17 cellular contexts compared by ENCODE assay signal in genomic region chr3:45640724-45641361, GRCh38. TPM values are rescaled to one million over a fixed set of nuclear protein-coding genes. Genes with fewer than 3 reads are reported as not detected.
DNase-seq lines count a peak whose midpoint lies in the region; ATAC-seq, FAIRE-seq and TF ChIP-seq lines count a peak whose summit lies in the region.
"Had no signal": no experiment of that assay in that cellular context is flagged by ENCODE, and none has a peak within 500 bp of the region (broad histone marks: within the 10 kb centered on the region; RNA-seq: fewer than 3 reads in every experiment).

No MANE protein-coding gene starts in this region.

- CTCF ChIA-PET in HepG2 (lab: Yijun Ruan, JAX; ENCODE audit: low intra/inter-chr PET ratio, low total read pairs), result no interaction called here

- no peak for TF ChIP-seq CTCF in astrocyte (IDR thresholded peaks at IDR 0.05; ENCODE audit: insufficient read depth, low read depth, low read length)
- no peak for TF ChIP-seq CTCF in HepG2 (CRISPR knock-in tag; IDR thresholded peaks at IDR 0.05)
- no peak for TF ChIP-seq CTCF in transverse colon (IDR thresholded peaks at IDR 0.05)

- H3K4me2 ChIP-seq in astrocyte (ENCODE audit: low read length) (no peak overlapping the region), HepG2 (ENCODE audit: low read depth, low read length) (no peak overlapping the region)

- no peak for ATAC-seq in activated T-cell treated with anti-CD3 and anti-CD28 coated beads, Interleukin-2, amount 50 U/mL, for 72 hours (replicated peaks in 1 of 2)
- ATAC-seq in HepG2 (no peak), HG03139 (IDR thresholded peaks at IDR 0.05; ENCODE audit: unreplicated experiment) (no peak), HG03378 (IDR thresholded peaks at IDR 0.05; ENCODE audit: unreplicated experiment) (no peak)
- ATAC-seq: naive thymus-derived CD8-positive, alpha-beta T cell had no signal

- H3K27ac Mint-ChIP-seq in activated T-cell treated with anti-CD3 and anti-CD28 coated beads, Interleukin-2, amount 50 U/mL, for 72 hours, result peak overlapping the region; percentile 89
- no peak overlapping the region for H3K27ac Mint-ChIP-seq in activated T-cell treated with anti-CD3 and anti-CD28 coated beads, Interleukin-2, amount 50 U/mL, for 24 hours
- peak overlapping the region; percentile 8 for H3K27ac Mint-ChIP-seq in astrocyte (ENCODE audit: unreplicated experiment)

- H4K20me1 ChIP-seq in astrocyte (ENCODE audit: insufficient read depth, low read length) (peaks cover 5% of the 10 kb centered on the region), HepG2 (ENCODE audit: insufficient read depth, low read length) (no peaks in the 10 kb centered on the region)

- POLR2A ChIA-PET in HepG2 (lab: Yijun Ruan, JAX), result no interaction called here

- TF ChIP-seq EP300 in HepG2 (IDR thresholded peaks at IDR 0.05; ENCODE audit: low read depth in 2 of 2, low read length in 2 of 2), result no peak
- TF ChIP-seq EP300 in HepG2 (CRISPR knock-in tag; IDR thresholded peaks at IDR 0.05; ENCODE audit: borderline replicate concordance), result no peak
- no peak for TF ChIP-seq EP300 in transverse colon (IDR thresholded peaks at IDR 0.05; ENCODE audit: low read depth)

- H3K27me3 ChIP-seq in astrocyte (ENCODE audit: insufficient read depth, low read length), result no peaks in the 10 kb centered on the region
- no peaks in the 10 kb centered on the region for H3K27me3 ChIP-seq in HepG2 (ENCODE audit: control insufficient read depth in 1 of 2, insufficient read depth in 2 of 2, low read length in 2 of 2)
- no peaks in the 10 kb centered on the region for H3K27me3 ChIP-seq in transverse colon
- H3K27me3 ChIP-seq in effector memory CD4-positive, alpha-beta T cell (replicated peaks; ENCODE audit: control insufficient read depth, insufficient read depth, low read length, poor library complexity, severe bottlenecking), result no peaks in the 10 kb centered on the region
- H3K27me3 ChIP-seq: vagina had no signal

- no peaks in the 10 kb centered on the region for H3K27me3 Mint-ChIP-seq in activated T-cell treated with anti-CD3 and anti-CD28 coated beads, Interleukin-2, amount 50 U/mL, for 72 hours (ENCODE audit: low read depth)
- no peaks in the 10 kb centered on the region for H3K27me3 Mint-ChIP-seq in activated T-cell treated with anti-CD3 and anti-CD28 coated beads, Interleukin-2, amount 50 U/mL, for 24 hours
- no peaks in the 10 kb centered on the region for H3K27me3 Mint-ChIP-seq in astrocyte (ENCODE audit: low read depth, unreplicated experiment)
- H3K27me3 Mint-ChIP-seq: naive thymus-derived CD8-positive, alpha-beta T cell had no signal

- no peaks in the 10 kb centered on the region for H3K9me3 ChIP-seq in astrocyte (ENCODE audit: insufficient read depth, low read depth, low read length)
- H3K9me3 ChIP-seq in HepG2 (ENCODE audit: low read length), result no peaks in the 10 kb centered on the region
- H3K9me3 ChIP-seq in transverse colon, result no peaks in the 10 kb centered on the region
- H3K9me3 ChIP-seq in effector memory CD4-positive, alpha-beta T cell (ENCODE audit: control insufficient read depth, low read length), result no peaks in the 10 kb centered on the region
- H3K9me3 ChIP-seq: vagina had no signal

- H3K9ac ChIP-seq in astrocyte (ENCODE audit: low read length) (no peak overlapping the region), HepG2 (ENCODE audit: insufficient read depth, low read depth, low read length) (no peak overlapping the region)

- FAIRE-seq in astrocyte (lab: Jason Lieb, UNC) (no peak), HepG2 (lab: Jason Lieb, UNC) (no peak)
- FAIRE-seq: G401.6, GM18507 had no signal

- H3K36me3 Mint-ChIP-seq in activated T-cell treated with anti-CD3 and anti-CD28 coated beads, Interleukin-2, amount 50 U/mL, for 72 hours (ENCODE audit: insufficient read depth in 2 of 2), result peaks cover 0 to 3% of the 10 kb centered on the region in 2 donors
- peaks cover 50% of the 10 kb centered on the region for H3K36me3 Mint-ChIP-seq in activated T-cell treated with anti-CD3 and anti-CD28 coated beads, Interleukin-2, amount 50 U/mL, for 24 hours (ENCODE audit: low read depth)
- peaks cover 15% of the 10 kb centered on the region for H3K36me3 Mint-ChIP-seq in astrocyte (ENCODE audit: low read depth, unreplicated experiment)

- no peak overlapping the region for H3K4me3 ChIP-seq in astrocyte (ENCODE audit: insufficient read depth, low read depth, low read length)
- H3K4me3 ChIP-seq in HepG2 (replicated peaks in 1 of 3; ENCODE audit: insufficient read depth in 1 of 3, low read depth in 2 of 3, low read length in 3 of 3), result no peak overlapping the region
- no peak overlapping the region for H3K4me3 ChIP-seq in transverse colon
- no peak overlapping the region for H3K4me3 ChIP-seq in effector memory CD4-positive, alpha-beta T cell (ENCODE audit: insufficient read depth, low read depth, low read length, poor library complexity, severe bottlenecking)
- H3K4me3 ChIP-seq: vagina had no signal

- intact Hi-C loops in HepG2 (cut with micrococcal nuclease; ENCODE audit: unreplicated experiment) (loop anchor here (1.0 kb wide), 1 partner anchor 46 kb away; no protein-coding TSS in a partner anchor), transverse colon (cut with DNase I; ENCODE audit: low total_unique reads) (no loop called here)

- H3K4me3 Mint-ChIP-seq in activated T-cell treated with anti-CD3 and anti-CD28 coated beads, Interleukin-2, amount 50 U/mL, for 72 hours, result no peak overlapping the region
- no peak overlapping the region for H3K4me3 Mint-ChIP-seq in activated T-cell treated with anti-CD3 and anti-CD28 coated beads, Interleukin-2, amount 50 U/mL, for 24 hours
- no peak overlapping the region for H3K4me3 Mint-ChIP-seq in astrocyte (ENCODE audit: unreplicated experiment)
- H3K4me3 Mint-ChIP-seq: naive thymus-derived CD8-positive, alpha-beta T cell had no signal

- DNase-seq in activated T-cell treated with anti-CD3 and anti-CD28 coated beads, Interleukin-2, amount 50 U/mL, for 72 hours, result no peak
- DNase-seq in activated T-cell treated with anti-CD3 and anti-CD28 coated beads, Interleukin-2, amount 50 U/mL, for 24 hours, result no peak
- DNase-seq in astrocyte (ENCODE audit: low read depth), result no peak
- DNase-seq in HepG2 (ENCODE audit: low spot score), result no peak
- DNase-seq in transverse colon, result no peak
- no peak for DNase-seq in effector memory CD4-positive, alpha-beta T cell
- DNase-seq: activated CD4-positive, alpha-beta T cell treated with anti-CD3 and anti-CD28 coated beads, Interleukin-2, amount 50 U/mL, for 1 hour; activated naive CD4-positive, alpha-beta T cell; central memory CD4-positive, alpha-beta T cell; MM.1S; naive thymus-derived CD8-positive, alpha-beta T cell; NCI-H2227 treated with DMSO at 0.1 percent for 48 hours had no signal

- TF ChIP-seq POLR2A in HepG2 (IDR thresholded peaks at IDR 0.05; ENCODE audit: insufficient read depth in 1 of 2, low read depth in 2 of 2, low read length in 2 of 2) (no peak), transverse colon (IDR thresholded peaks at IDR 0.05) (no peak)

- H3K79me2 ChIP-seq in astrocyte (ENCODE audit: insufficient read depth, low read length) (peaks cover 48% of the 10 kb centered on the region), HepG2 (ENCODE audit: insufficient read depth, low read length) (peaks cover 26% of the 10 kb centered on the region)

- no peak for TF ChIP-seq RAD21 in HepG2 (CRISPR knock-in tag; IDR thresholded peaks at IDR 0.05)

- H3K4me1 ChIP-seq in astrocyte (ENCODE audit: insufficient read depth, low read length) (peaks cover 44% of the 10 kb centered on the region), HepG2 (ENCODE audit: insufficient read depth, low read length) (peaks cover 93% of the 10 kb centered on the region), transverse colon (peaks cover 2 to 57% (median 40%) of the 10 kb centered on the region in 4 donors)
- no peaks in the 10 kb centered on the region for H3K4me1 ChIP-seq in effector memory CD4-positive, alpha-beta T cell (ENCODE audit: control insufficient read depth, insufficient read depth, low read length, poor library complexity, severe bottlenecking)

- H3K36me3 ChIP-seq in astrocyte (ENCODE audit: insufficient read depth, low read length) (peaks cover 4% of the 10 kb centered on the region), HepG2 (replicated peaks in 1 of 2; ENCODE audit: control insufficient read depth in 1 of 2, insufficient read depth in 2 of 2, low read length in 2 of 2) (peaks cover 4 to 16% of the 10 kb centered on the region in 2 experiments; a peak in 3 of 5 replicates), transverse colon (no peaks in the 10 kb centered on the region)
- no peaks in the 10 kb centered on the region for H3K36me3 ChIP-seq in effector memory CD4-positive, alpha-beta T cell (ENCODE audit: control insufficient read depth, insufficient read depth, low read length)
- H3K36me3 ChIP-seq: vagina had no signal

- peaks cover 15% of the 10 kb centered on the region for H3K4me1 Mint-ChIP-seq in activated T-cell treated with anti-CD3 and anti-CD28 coated beads, Interleukin-2, amount 50 U/mL, for 72 hours (ENCODE audit: low read depth)
- H3K4me1 Mint-ChIP-seq in activated T-cell treated with anti-CD3 and anti-CD28 coated beads, Interleukin-2, amount 50 U/mL, for 24 hours (ENCODE audit: low read depth), result peaks cover 12% of the 10 kb centered on the region
- H3K4me1 Mint-ChIP-seq in astrocyte (ENCODE audit: low read depth, unreplicated experiment), result peaks cover 54% of the 10 kb centered on the region

- H3K27ac ChIP-seq in astrocyte (ENCODE audit: low read depth, low read length) (no peak overlapping the region), HepG2 (ENCODE audit: extremely low read length, insufficient read depth, low read length) (peak overlapping the region; percentile 34), transverse colon (peak overlapping the region; percentile 42 to 59 (median 50))
- no peak overlapping the region for H3K27ac ChIP-seq in effector memory CD4-positive, alpha-beta T cell (ENCODE audit: insufficient read depth, low read length, poor library complexity, severe bottlenecking)
- H3K27ac ChIP-seq: vagina had no signal

- no TSS peak for BruUV-seq in HepG2 (replicated peaks; lab: Mats Ljungman, UMichigan)

- H2AFZ ChIP-seq in astrocyte (ENCODE audit: low read depth, low read length) (no peak overlapping the region), HepG2 (ENCODE audit: low read length) (no peak overlapping the region)

- WGBS in HepG2 (ENCODE audit: low lambda C conversion rate), result 80% methylated on average over 2 of the region's 4 CpGs
- WGBS in transverse colon (ENCODE audit: low coverage in 1 of 2), 2 donors, result 61 to 83% methylated on average over 1 to 4 of the region's 4 CpGs

- no peaks in the 10 kb centered on the region for H3K9me3 Mint-ChIP-seq in activated T-cell treated with anti-CD3 and anti-CD28 coated beads, Interleukin-2, amount 50 U/mL, for 72 hours
- no peaks in the 10 kb centered on the region for H3K9me3 Mint-ChIP-seq in activated T-cell treated with anti-CD3 and anti-CD28 coated beads, Interleukin-2, amount 50 U/mL, for 24 hours
- peaks cover 2% of the 10 kb centered on the region for H3K9me3 Mint-ChIP-seq in astrocyte (ENCODE audit: unreplicated experiment)
- H3K9me3 Mint-ChIP-seq: naive thymus-derived CD8-positive, alpha-beta T cell had no signal

- in situ Hi-C loops in HepG2 (cut with HindIII; ENCODE audit: extremely low pct_ligation_motif_present, low pct_unique_long_range_greater_than_20kb), result no loop called here
- in situ Hi-C loops in transverse colon (cut with MboI; ENCODE audit: low pct_ligation_motif_present in 1 of 4, low pct_unique_long_range_greater_than_20kb in 1 of 4, low sequenced_read_pairs in 3 of 4), result no loop called here

RNA-seq across cellular contexts. Expression of gene LIMD1, which starts 46.3 kb away (rescaled TPM):
- 10 to 100 TPM; 32.3 to 33.7 TPM for total RNA-seq in activated T-cell treated with anti-CD3 and anti-CD28 coated beads, Interleukin-2, amount 50 U/mL, for 72 hours
- total RNA-seq in astrocyte (27.2 and 28.4 TPM in 2 replicates), HepG2 (2016; rRNA removed; fragmentation: Illumina TruSeq; extraction: Trizol) (11.1 and 13.0 TPM in 2 replicates), transverse colon (10 to 100 TPM; 28.3 to 84.9 (median 36.0) TPM)
- total RNA-seq in HepG2 (2016; cell fraction: cytosol; rRNA removed; fragmentation: Illumina TruSeq; extraction: Trizol; ENCODE audit: low read depth), result 1.4 and 1.5 TPM in 2 replicates
- total RNA-seq in HepG2 (2016; cell fraction: insoluble cytoplasmic fraction; rRNA removed; fragmentation: Illumina TruSeq; extraction: Trizol), result 9.8 and 12.1 TPM in 2 replicates
- 5.3 and 6.4 TPM in 2 replicates for total RNA-seq in HepG2 (2016; cell fraction: membrane; rRNA removed; fragmentation: Illumina TruSeq; extraction: Trizol)
- 11.9 and 15.6 TPM in 2 replicates for total RNA-seq in HepG2 (2016; cell fraction: nucleus; rRNA removed; fragmentation: Illumina TruSeq; extraction: Trizol)
- polyA plus RNA-seq in HepG2 (2011; rRNA removed), result 16.4 and 18.7 TPM in 2 replicates
- 7.1 and 7.2 TPM in 2 replicates for polyA plus RNA-seq in HepG2 (2011; cell fraction: cytosol; rRNA removed)
- polyA plus RNA-seq in HepG2 (2011; cell fraction: nucleus; rRNA removed), result 42.2 and 53.6 TPM in 2 replicates
- polyA plus RNA-seq in HepG2 (2012), result 4.4 and 6.9 TPM in 2 replicates
- polyA plus RNA-seq in HepG2 (2016; cell fraction: cytosol; fragmentation: Illumina TruSeq; extraction: Trizol; ENCODE audit: low read depth), result 0.43 and 0.62 TPM in 2 replicates
- polyA plus RNA-seq in HepG2 (2016; cell fraction: insoluble cytoplasmic fraction; fragmentation: Illumina TruSeq; extraction: Trizol; ENCODE audit: low read depth), result 5.8 and 6.2 TPM in 2 replicates
- 1.7 TPM in 2 replicates for polyA plus RNA-seq in HepG2 (2016; cell fraction: membrane; fragmentation: Illumina TruSeq; extraction: Trizol; ENCODE audit: low read depth)
- 17.4 and 18.9 TPM in 2 replicates for polyA plus RNA-seq in HepG2 (2016; cell fraction: nucleus; fragmentation: Illumina TruSeq; extraction: Trizol; ENCODE audit: insufficient read depth, low read depth)
- 55.2 and 75.7 TPM in 2 replicates for polyA minus RNA-seq in HepG2 (2011; rRNA and poly(A)+ RNA removed; ENCODE audit: low replicate concordance)
- polyA minus RNA-seq in HepG2 (2011; cell fraction: cytosol; rRNA and poly(A)+ RNA removed), result 11.3 and 16.1 TPM in 2 replicates
- polyA minus RNA-seq in HepG2 (2011; cell fraction: nucleus; rRNA and poly(A)+ RNA removed), result 27.0 and 32.6 TPM in 2 replicates

RNA-seq across cellular contexts. Expression of gene SACM1L, which starts 48.4 kb away (rescaled TPM):
- total RNA-seq in activated T-cell treated with anti-CD3 and anti-CD28 coated beads, Interleukin-2, amount 50 U/mL, for 72 hours, result 10 to 100 TPM; 77.1 to 78.4 TPM
- total RNA-seq in astrocyte, result 39.4 and 41.2 TPM in 2 replicates
- 27.8 and 37.4 TPM in 2 replicates for total RNA-seq in HepG2 (2016; rRNA removed; fragmentation: Illumina TruSeq; extraction: Trizol)
- 4.8 and 5.9 TPM in 2 replicates for total RNA-seq in HepG2 (2016; cell fraction: cytosol; rRNA removed; fragmentation: Illumina TruSeq; extraction: Trizol; ENCODE audit: low read depth)
- 27.1 and 39.1 TPM in 2 replicates for total RNA-seq in HepG2 (2016; cell fraction: insoluble cytoplasmic fraction; rRNA removed; fragmentation: Illumina TruSeq; extraction: Trizol)
- total RNA-seq in HepG2 (2016; cell fraction: membrane; rRNA removed; fragmentation: Illumina TruSeq; extraction: Trizol), result 9.6 and 11.6 TPM in 2 replicates
- 42.5 and 44.3 TPM in 2 replicates for total RNA-seq in HepG2 (2016; cell fraction: nucleus; rRNA removed; fragmentation: Illumina TruSeq; extraction: Trizol)
- 12.0 and 15.1 TPM in 2 replicates for polyA plus RNA-seq in HepG2 (2011; rRNA removed)
- 3.8 and 6.6 TPM in 2 replicates for polyA plus RNA-seq in HepG2 (2011; cell fraction: cytosol; rRNA removed)
- 12.4 and 14.3 TPM in 2 replicates for polyA plus RNA-seq in HepG2 (2011; cell fraction: nucleus; rRNA removed)
- 16.5 and 20.6 TPM in 2 replicates for polyA plus RNA-seq in HepG2 (2012)
- polyA plus RNA-seq in HepG2 (2016; cell fraction: cytosol; fragmentation: Illumina TruSeq; extraction: Trizol; ENCODE audit: low read depth), result 1.5 and 1.7 TPM in 2 replicates
- polyA plus RNA-seq in HepG2 (2016; cell fraction: insoluble cytoplasmic fraction; fragmentation: Illumina TruSeq; extraction: Trizol; ENCODE audit: low read depth), result 32.9 and 37.8 TPM in 2 replicates
- 4.5 and 5.1 TPM in 2 replicates for polyA plus RNA-seq in HepG2 (2016; cell fraction: membrane; fragmentation: Illumina TruSeq; extraction: Trizol; ENCODE audit: low read depth)
- 52.6 and 65.8 TPM in 2 replicates for polyA plus RNA-seq in HepG2 (2016; cell fraction: nucleus; fragmentation: Illumina TruSeq; extraction: Trizol; ENCODE audit: insufficient read depth, low read depth)
- 11.2 and 34.4 TPM in 2 replicates for polyA minus RNA-seq in HepG2 (2011; rRNA and poly(A)+ RNA removed; ENCODE audit: low replicate concordance)
- polyA minus RNA-seq in HepG2 (2011; cell fraction: cytosol; rRNA and poly(A)+ RNA removed), result 13.3 and 19.4 TPM in 2 replicates
- 57.6 and 62.6 TPM in 2 replicates for polyA minus RNA-seq in HepG2 (2011; cell fraction: nucleus; rRNA and poly(A)+ RNA removed)
- total RNA-seq in transverse colon, result 10 to 100 TPM in 3 of 4 donors, 1 to 10 TPM in 1; 8.6 to 71.9 (median 53.8) TPM

Comparison
In these comparisons a context has a peak if more than half of its experiments do, and no peak if none do; other contexts are left out.
1. H3K27ac ChIP-seq: peak in HepG2 (single experiment) and transverse colon (4 of 4); none in astrocyte (single experiment) and effector memory CD4-positive, alpha-beta T cell (single experiment).